14 cellular contexts compared by ENCODE assay signal in the genomic region with DNA sequence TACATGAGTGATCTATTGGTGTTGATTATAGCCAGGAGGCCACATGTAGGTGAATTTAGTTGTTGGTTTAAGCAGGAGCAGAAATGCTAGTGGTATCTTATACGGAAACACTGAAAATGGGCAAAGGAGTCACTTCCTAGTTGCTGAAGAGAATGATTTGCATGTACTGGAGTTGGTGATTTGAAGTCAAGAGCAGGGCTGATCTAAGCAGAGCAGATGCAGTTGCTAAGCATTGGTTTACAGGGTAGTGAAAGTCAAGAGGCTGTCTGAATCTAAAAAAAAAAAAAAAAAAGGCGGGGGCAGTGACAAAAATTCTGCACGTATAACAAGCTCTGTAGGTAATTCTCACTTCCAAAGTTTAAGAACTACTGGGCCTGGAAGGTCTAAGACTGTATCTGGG. TPM values are rescaled to one million over a fixed set of nuclear protein-coding genes. Genes with fewer than 3 reads are reported as not detected.
DNase-seq lines count a peak whose midpoint lies in the region; ATAC-seq, FAIRE-seq and TF ChIP-seq lines count a peak whose summit lies in the region.
"Had no signal": no experiment of that assay in that cellular context is flagged by ENCODE, and none has a peak within 500 bp of the region (broad histone marks: within the 10 kb centered on the region; RNA-seq: fewer than 3 reads in every experiment).

No MANE protein-coding gene starts in this region.

- no peaks in the 10 kb centered on the region for H3K4me1 ChIP-seq in kidney (ENCODE audit: control insufficient read depth in 1 of 2, insufficient read depth in 1 of 2, low read depth in 1 of 2, low read length in 2 of 2)

- H3K27ac ChIP-seq in kidney (ENCODE audit: low read depth in 2 of 2, low read length in 2 of 2) = no peak overlapping the region
- H3K27ac ChIP-seq: neutrophil, thoracic aorta had no signal

- DNase-seq in kidney (no peak), RKO (ENCODE audit: low spot score) (no peak)
- no peak for DNase-seq in stimulated activated naive CD8-positive, alpha-beta T cell treated with anti-CD3 and anti-CD28 coated beads, Interleukin-15, amount 100 ng/mL, for 72 hours
- DNase-seq: activated CD8-positive, alpha-beta memory T cell treated with anti-CD3 and anti-CD28 coated beads, Interleukin-2, amount 50 U/mL, for 4 hours; NCI-H510A; stimulated activated CD4-positive, alpha-beta T cell treated with anti-CD3 and anti-CD28 coated beads, Interleukin-4, amount 100 ng/mL, for 1 hour; T-helper 1 cell had no signal

- H3K4me3 ChIP-seq in kidney (ENCODE audit: low read length in 2 of 2) = no peak overlapping the region
- H3K4me3 ChIP-seq: thoracic aorta had no signal

- ATAC-seq in GM18909 (IDR thresholded peaks at IDR 0.05; ENCODE audit: poor library complexity, unreplicated experiment) (peak; percentile 69), GM21619 (IDR thresholded peaks at IDR 0.05; ENCODE audit: unreplicated experiment) (peak; percentile 62), HG03159 (IDR thresholded peaks at IDR 0.05; ENCODE audit: unreplicated experiment) (peak; percentile 70)
- no peak for ATAC-seq in stimulated activated naive CD8-positive, alpha-beta T cell treated with anti-CD3 and anti-CD28 coated beads, Interleukin-15, amount 100 ng/mL, for 72 hours

- no peak overlapping the region for H3K9ac ChIP-seq in kidney (ENCODE audit: low read length in 2 of 2)

- TF ChIP-seq CTCF in kidney (IDR thresholded peaks at IDR 0.05; ENCODE audit: borderline replicate concordance, extremely low read depth, insufficient read depth) = no peak

- H3K9me3 Mint-ChIP-seq in stimulated activated naive CD8-positive, alpha-beta T cell treated with anti-CD3 and anti-CD28 coated beads, Interleukin-15, amount 100 ng/mL, for 72 hours = no peaks in the 10 kb centered on the region

- intact Hi-C loops in kidney (cut with DNase I) = no loop called here

- H3K36me3 ChIP-seq in kidney (ENCODE audit: control insufficient read depth in 1 of 2, insufficient read depth in 2 of 2, low read length in 2 of 2) = no peaks in the 10 kb centered on the region
- H3K36me3 ChIP-seq: neutrophil, thoracic aorta had no signal

- no peaks in the 10 kb centered on the region for H3K27me3 Mint-ChIP-seq in stimulated activated naive CD8-positive, alpha-beta T cell treated with anti-CD3 and anti-CD28 coated beads, Interleukin-15, amount 100 ng/mL, for 72 hours

- no peak overlapping the region for H3K4me3 Mint-ChIP-seq in stimulated activated naive CD8-positive, alpha-beta T cell treated with anti-CD3 and anti-CD28 coated beads, Interleukin-15, amount 100 ng/mL, for 72 hours

- H3K4me1 Mint-ChIP-seq in stimulated activated naive CD8-positive, alpha-beta T cell treated with anti-CD3 and anti-CD28 coated beads, Interleukin-15, amount 100 ng/mL, for 72 hours = no peaks in the 10 kb centered on the region

- FAIRE-seq in islet of Langerhans (lab: Jason Lieb, UNC) (peak; percentile 92), kidney (lab: Jason Lieb, UNC) (no peak)
- FAIRE-seq: keratinocyte had no signal

- H3K9me3 ChIP-seq in kidney (ENCODE audit: control insufficient read depth in 1 of 2, low read length in 2 of 2) = no peaks in the 10 kb centered on the region
- H3K9me3 ChIP-seq: neutrophil, thoracic aorta had no signal

- peak overlapping the region in 1 of 2 donors; percentile 2 for H3K27ac Mint-ChIP-seq in stimulated activated naive CD8-positive, alpha-beta T cell treated with anti-CD3 and anti-CD28 coated beads, Interleukin-15, amount 100 ng/mL, for 72 hours

RNA-seq across cellular contexts. Expression of gene PHF6, which starts 3.5 kb away (rescaled TPM):
- total RNA-seq in kidney = 22.6 TPM
- polyA plus RNA-seq in kidney (ENCODE audit: insufficient read depth, low read depth, low replicate concordance) = 7.0 TPM
